23 cellular contexts compared by ENCODE assay signal in genomic region chrX:404656-405055, GRCh38.
"Had no signal": no experiment of that assay in that cellular context is flagged by ENCODE, and none has a peak within 500 bp of the region (broad histone marks: within the 10 kb centered on the region; RNA-seq: fewer than 3 reads in every experiment).

No MANE protein-coding gene starts in this region.

- H3K27me3 Mint-ChIP-seq: naive thymus-derived CD4-positive, alpha-beta T cell; progenitor cell of endocrine pancreas; type B pancreatic cell had no signal

- H3K4me1 Mint-ChIP-seq: nephron progenitor cell had no signal

- H3K27ac Mint-ChIP-seq: naive thymus-derived CD4-positive, alpha-beta T cell; nephron progenitor cell; progenitor cell of endocrine pancreas; stimulated activated effector memory CD8-positive, alpha-beta T cell treated with anti-CD3 and anti-CD28 coated beads, Interleukin-12 subunit alpha, Interleukin-12 subunit beta, amount 100 ng/mL, for 72 hours; type B pancreatic cell had no signal

- DNase-seq: caudate nucleus; cerebellar nuclear complex; cortex of kidney; foreskin keratinocyte; kidney; mesendoderm; midbrain; naive thymus-derived CD4-positive, alpha-beta T cell; nephron progenitor cell; occipital lobe; pancreas; right lobe of liver; stimulated activated CD4-positive, alpha-beta T cell treated with anti-CD3 and anti-CD28 coated beads, Interleukin-12 subunit alpha, Interleukin-12 subunit beta, amount 100 ng/mL, for 4 hours; stimulated activated CD4-positive, alpha-beta T cell treated with anti-CD3 and anti-CD28 coated beads, Interleukin-1b, Interleukin-23, amount 100 ng/mL, for 48 hours; stimulated activated CD4-positive, alpha-beta T cell treated with anti-CD3 and anti-CD28 coated beads, Interleukin-4, amount 100 ng/mL, for 1 hour; stimulated activated naive CD4-positive, alpha-beta T cell treated with Interleukin-2 at 50 U/mL for 16 hours; stomach; testis; tibial artery had no signal

- H3K9me3 Mint-ChIP-seq: stimulated activated effector memory CD8-positive, alpha-beta T cell treated with anti-CD3 and anti-CD28 coated beads, Interleukin-12 subunit alpha, Interleukin-12 subunit beta, amount 100 ng/mL, for 72 hours; type B pancreatic cell had no signal

- H3K4me3 Mint-ChIP-seq: naive thymus-derived CD4-positive, alpha-beta T cell; nephron progenitor cell; stimulated activated effector memory CD8-positive, alpha-beta T cell treated with anti-CD3 and anti-CD28 coated beads, Interleukin-12 subunit alpha, Interleukin-12 subunit beta, amount 100 ng/mL, for 72 hours; type B pancreatic cell had no signal

- ATAC-seq: foreskin keratinocyte; left lung; naive thymus-derived CD4-positive, alpha-beta T cell; pancreas; right lobe of liver; stimulated activated effector memory CD8-positive, alpha-beta T cell treated with anti-CD3 and anti-CD28 coated beads, Interleukin-12 subunit alpha, Interleukin-12 subunit beta, amount 100 ng/mL, for 72 hours had no signal
